Comparison of ENCODE assay signal across 1 cellular context in genomic region chr22:41524283-41524682, GRCh38.
TF ChIP-seq lines count a peak whose summit lies in the region.

No MANE protein-coding gene starts in this region.

TF ChIP-seq in SK-N-SH treated with all-trans-retinoic acid at 6 μM for 48 hours, 23 proteins besides CTCF, POLR2A, EP300 and RAD21 (continued from another document):
- no peak for TF ChIP-seq TSHZ2 (CRISPR knock-in tag; IDR thresholded peaks at IDR 0.05)
- no peak for TF ChIP-seq ZNF565 (CRISPR knock-in tag; conservative IDR thresholded peaks at IDR 0.05; ENCODE audit: low read depth)
- TF ChIP-seq TOX (CRISPR knock-in tag; IDR thresholded peaks at IDR 0.05; ENCODE audit: borderline replicate concordance), result no peak
- TF ChIP-seq OSR1 (CRISPR knock-in tag; IDR thresholded peaks at IDR 0.05), result no peak
